ENCODE assay signal across 30 cellular contexts in genomic region chr17:54029196-54029595, GRCh38.
"Had no signal": no experiment of that assay in that cellular context is flagged by ENCODE, and none has a peak within 500 bp of the region (broad histone marks: within the 10 kb centered on the region; RNA-seq: fewer than 3 reads in every experiment).

No MANE protein-coding gene starts in this region.

- ATAC-seq: activated CD8-positive, alpha-beta T cell treated with anti-CD3 and anti-CD28 coated beads for 36 hours; activated naive CD4-positive, alpha-beta T cell treated with anti-CD3 and anti-CD28 coated beads, Interleukin-2, amount 50 U/mL, for 72 hours; activated T-cell treated with anti-CD3 and anti-CD28 coated beads, Interleukin-2, amount 50 U/mL, for 4 hours; activated T-cell treated with anti-CD3 and anti-CD28 coated beads, Interleukin-2, amount 50 U/mL, for 72 hours; activated T-helper 17 cell treated with anti-CD3 and anti-CD28 coated beads, Interleukin-2, amount 50 U/mL, for 72 hours; body of pancreas had no signal

- DNase-seq: activated B cell treated with CpG ODN at 0.5 μM for 24 hours; activated CD4-positive, alpha-beta memory T cell treated with anti-CD3 and anti-CD28 coated beads for 36 hours; activated CD4-positive, alpha-beta T cell treated with anti-CD3 and anti-CD28 coated beads for 4 hours; activated CD4-positive, alpha-beta T cell treated with anti-CD3 and anti-CD28 coated beads, Interleukin-2, amount 10 ng/mL, durations not matched to agents 24 days and 14 days; activated CD4-positive, alpha-beta T cell treated with anti-CD3 and anti-CD28 coated beads, Interleukin-2, amount 50 U/mL, for 1 hour; activated CD4-positive, alpha-beta T cell treated with anti-CD3 and anti-CD28 coated beads, Interleukin-2, amount 50 U/mL, for 4 hours; activated CD4-positive, CD25-positive, alpha-beta regulatory T cell treated with anti-CD3 and anti-CD28 coated beads, Interleukin-2, amount 50 U/mL, for 72 hours; activated CD8-positive, alpha-beta memory T cell treated with anti-CD3 and anti-CD28 coated beads, Interleukin-2, amount 50 U/mL, for 4 hours; activated CD8-positive, alpha-beta T cell treated with anti-CD3 and anti-CD28 coated beads for 36 hours; activated effector memory CD4-positive, alpha-beta T cell treated with anti-CD3 and anti-CD28 coated beads, Interleukin-2, amount 50 U/mL, for 16 hours; activated gamma-delta T cell treated with Interleukin-2 at 50 U/mL for 16 hours; activated naive CD4-positive, alpha-beta T cell; activated naive CD4-positive, alpha-beta T cell treated with anti-CD3 and anti-CD28 coated beads for 36 hours; activated naive CD4-positive, alpha-beta T cell treated with anti-CD3 and anti-CD28 coated beads, Interleukin-2, amount 50 U/mL, for 16 hours; activated naive CD8-positive, alpha-beta T cell treated with anti-CD3 and anti-CD28 coated beads for 36 hours; activated T-cell treated with anti-CD3 and anti-CD28 coated beads for 4 hours; activated T-cell treated with anti-CD3 and anti-CD28 coated beads, Interleukin-2, amount 50 U/mL, for 1 hour; activated T-cell treated with anti-CD3 and anti-CD28 coated beads, Interleukin-2, amount 50 U/mL, for 4 hours; activated T-cell treated with anti-CD3 and anti-CD28 coated beads, Interleukin-2, amount 50 U/mL, for 72 hours; adrenal gland; amniotic stem cell; aorta; body of pancreas; brain microvascular endothelial cell; central memory CD4-positive, alpha-beta T cell; T-helper 1 cell; T-helper 2 cell; T-helper 9 cell had no signal
